ENCODE assay signal across 19 cellular contexts in genomic region chr11:29317669-29318068, GRCh38.
"Had no signal": no experiment of that assay in that cellular context is flagged by ENCODE, and none has a peak within 500 bp of the region (broad histone marks: within the 10 kb centered on the region; RNA-seq: fewer than 3 reads in every experiment).

No MANE protein-coding gene starts in this region.

- ATAC-seq: gastrocnemius medialis; heart left ventricle; left cardiac atrium; lower lobe of right lung; right lobe of liver; stimulated activated naive CD8-positive, alpha-beta T cell treated with anti-CD3 and anti-CD28 coated beads, Interleukin-15, amount 100 ng/mL, for 72 hours; upper lobe of right lung had no signal

- H3K4me3 Mint-ChIP-seq: mesothelial cell of epicardium; neural crest cell; stimulated activated naive CD8-positive, alpha-beta T cell treated with anti-CD3 and anti-CD28 coated beads, Interleukin-15, amount 100 ng/mL, for 72 hours; T-helper 2 cell treated with Interferon-gamma antibody and Interleukin-4, amounts not matched to agents 5 μg/mL and 100 μg/mL, for 36 hours had no signal

- DNase-seq: activated CD4-positive, alpha-beta T cell treated with anti-CD3 and anti-CD28 coated beads, Interleukin-2, amount 50 U/mL, for 1 hour; activated CD8-positive, alpha-beta memory T cell treated with anti-CD3 and anti-CD28 coated beads for 24 hours; activated gamma-delta T cell treated with Interleukin-2 at 50 U/mL for 16 hours; colonic mucosa; esophagus squamous epithelium; gastrocnemius medialis; heart left ventricle; left cardiac atrium; lower lobe of right lung; ovary; right lobe of liver; spleen; stimulated activated naive CD8-positive, alpha-beta T cell treated with anti-CD3 and anti-CD28 coated beads, Interleukin-15, amount 100 ng/mL, for 72 hours; SW 1271; testis; upper lobe of right lung had no signal

- H3K27me3 ChIP-seq: colonic mucosa, esophagus squamous epithelium, gastrocnemius medialis, heart left ventricle, ovary, right lobe of liver, spleen, testis, upper lobe of right lung had no signal

- H3K4me3 ChIP-seq: colonic mucosa, esophagus squamous epithelium, gastrocnemius medialis, heart left ventricle, lower lobe of right lung, ovary, right lobe of liver, spleen, testis, upper lobe of right lung had no signal

- H3K4me1 Mint-ChIP-seq: mesothelial cell of epicardium; neural crest cell; stimulated activated naive CD8-positive, alpha-beta T cell treated with anti-CD3 and anti-CD28 coated beads, Interleukin-15, amount 100 ng/mL, for 72 hours had no signal

- H3K9me3 Mint-ChIP-seq: neural crest cell; stimulated activated naive CD8-positive, alpha-beta T cell treated with anti-CD3 and anti-CD28 coated beads, Interleukin-15, amount 100 ng/mL, for 72 hours had no signal

- H3K36me3 Mint-ChIP-seq: mesothelial cell of epicardium had no signal

- H3K27me3 Mint-ChIP-seq: stimulated activated naive CD8-positive, alpha-beta T cell treated with anti-CD3 and anti-CD28 coated beads, Interleukin-15, amount 100 ng/mL, for 72 hours had no signal

- H3K27ac Mint-ChIP-seq: mesothelial cell of epicardium; stimulated activated naive CD8-positive, alpha-beta T cell treated with anti-CD3 and anti-CD28 coated beads, Interleukin-15, amount 100 ng/mL, for 72 hours; T-helper 2 cell treated with Interferon-gamma antibody and Interleukin-4, amounts not matched to agents 5 μg/mL and 100 μg/mL, for 36 hours had no signal

- H3K27ac ChIP-seq: colonic mucosa, esophagus squamous epithelium, gastrocnemius medialis, heart left ventricle, lower lobe of right lung, ovary, right lobe of liver, spleen, testis, upper lobe of right lung had no signal

- H3K36me3 ChIP-seq: colonic mucosa, esophagus squamous epithelium, gastrocnemius medialis, heart left ventricle, lower lobe of right lung, ovary, right lobe of liver, spleen, upper lobe of right lung had no signal

- H3K9me3 ChIP-seq: colonic mucosa, esophagus squamous epithelium, gastrocnemius medialis, heart left ventricle, lower lobe of right lung, ovary, right lobe of liver, spleen, testis, upper lobe of right lung had no signal

- H3K4me1 ChIP-seq: colonic mucosa, esophagus squamous epithelium, gastrocnemius medialis, heart left ventricle, lower lobe of right lung, spleen, testis, upper lobe of right lung had no signal
